In the genomic region with DNA sequence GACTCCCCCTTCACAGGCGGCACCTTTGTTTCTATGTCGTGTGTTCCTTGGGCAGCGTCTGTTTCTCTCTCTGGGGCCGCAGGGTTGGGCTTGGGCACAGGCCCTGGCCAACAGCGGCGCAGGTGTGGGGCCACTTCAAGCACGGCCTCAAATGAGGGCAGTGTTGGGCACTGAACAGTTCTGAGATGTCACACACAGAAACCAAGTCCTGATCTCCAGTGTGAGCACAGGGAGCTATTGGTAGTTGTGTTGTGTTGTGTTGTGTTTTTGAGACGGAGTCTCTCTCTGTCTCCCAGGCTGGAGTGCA, we compare ENCODE assay signal across 11 cellular contexts. TPM values are rescaled to one million over a fixed set of nuclear protein-coding genes. Genes with fewer than 3 reads are reported as not detected.
DNase-seq lines count a peak whose midpoint lies in the region; ATAC-seq and TF ChIP-seq lines count a peak whose summit lies in the region.
"Had no signal": no experiment of that assay in that cellular context is flagged by ENCODE, and none has a peak within 500 bp of the region (broad histone marks: within the 10 kb centered on the region; RNA-seq: fewer than 3 reads in every experiment).

No MANE protein-coding gene starts in this region.

- CTCF ChIA-PET in CD8-positive, alpha-beta memory T cell (lab: Charles Lee) = interaction anchor here (1.1 to 1.7 kb wide), 2 partner anchors 10 to 11 kb away, joined by 3 to 4 read pairs; no protein-coding TSS in a partner anchor
- CTCF ChIA-PET in RWPE1 (lab: Yijun Ruan, JAX) = no interaction called here

- H3K9me3 ChIP-seq in CD8-positive, alpha-beta memory T cell (ENCODE audit: low read length) = no peaks in the 10 kb centered on the region
- H3K9me3 ChIP-seq: MG63 had no signal

- peaks cover 83 to 95% (median 95%) of the 10 kb centered on the region in 3 donors for H3K4me1 Mint-ChIP-seq in CD8-positive, alpha-beta memory T cell

- ATAC-seq in left cardiac atrium (peak; percentile 57 to 58), HG02885 (IDR thresholded peaks at IDR 0.05; ENCODE audit: poor library complexity, unreplicated experiment) (no peak), HG02884 (IDR thresholded peaks at IDR 0.05; ENCODE audit: unreplicated experiment) (no peak)

- H3K27ac ChIP-seq in CD8-positive, alpha-beta memory T cell (ENCODE audit: low read depth, low read length) = peak overlapping the region; percentile 48
- H3K27ac ChIP-seq in RWPE1 = peak overlapping the region; percentile 11; the same call in 1 of the 2 replicates

- H3K4me1 ChIP-seq in CD8-positive, alpha-beta memory T cell (ENCODE audit: insufficient read depth, low read length) = peaks cover 99% of the 10 kb centered on the region

- peak overlapping the region; percentile 66 to 98 (median 78) for H3K27ac Mint-ChIP-seq in CD8-positive, alpha-beta memory T cell

- H3K36me3 ChIP-seq in CD8-positive, alpha-beta memory T cell (ENCODE audit: insufficient read depth, low read length) = no peaks in the 10 kb centered on the region

- H3K4me3 Mint-ChIP-seq in CD8-positive, alpha-beta memory T cell = peak overlapping the region in 3 of 7 donors; percentile 2 to 24 (median 15)

- H3K9me3 Mint-ChIP-seq in CD8-positive, alpha-beta memory T cell = no peaks in the 10 kb centered on the region

- TF ChIP-seq CTCF in RWPE1 (conservative IDR thresholded peaks at IDR 0.05; ENCODE audit: low read depth) = no peak

- intact Hi-C loops in left cardiac atrium (cut with DNase I) = no loop called here
- intact Hi-C loops in posterior vena cava (cut with DNase I) = no loop called here

- H3K27me3 ChIP-seq in CD8-positive, alpha-beta memory T cell (ENCODE audit: insufficient read depth, low read length, poor library complexity, severe bottlenecking) = no peaks in the 10 kb centered on the region
- H3K27me3 ChIP-seq: MG63 had no signal

- H3K36me3 Mint-ChIP-seq in CD8-positive, alpha-beta memory T cell = peaks cover 0 to 7% (median 4%) of the 10 kb centered on the region in 3 donors

- no peak overlapping the region for H3K4me3 ChIP-seq in CD8-positive, alpha-beta memory T cell (ENCODE audit: low read length)
- H3K4me3 ChIP-seq: lung, MG63 had no signal

- POLR2A ChIA-PET in CD8-positive, alpha-beta memory T cell (lab: Charles Lee) = interaction anchor here (1.0 kb wide), 3 partner anchors 12 to 43 kb away, joined by 3 to 13 read pairs (median 4); partner anchors contain the start of gene GATAD2A
- POLR2A ChIA-PET in RWPE1 (lab: Yijun Ruan, JAX; ENCODE audit: low non-redundant PET) = no interaction called here

- peaks cover 0 to under 1% of the 10 kb centered on the region in 2 donors for H3K27me3 Mint-ChIP-seq in CD8-positive, alpha-beta memory T cell

- no peak for DNase-seq in CD8-positive, alpha-beta memory T cell
- DNase-seq in RWPE1 (ENCODE audit: low spot score) = no peak
- no peak for DNase-seq in left cardiac atrium
- peak; percentile 73 for DNase-seq in posterior vena cava (ENCODE audit: low spot score)
- no peak for DNase-seq in NAMALWA (ENCODE audit: low spot score)
- DNase-seq: MG63, NCI-H2029, NCI-H526 treated with DMSO at 0.1 percent for 48 hours had no signal

RNA-seq across cellular contexts. Expression of gene GATAD2A, which starts 42.7 kb away (rescaled TPM):
- total RNA-seq in CD8-positive, alpha-beta memory T cell = 100 to 1,000 TPM; 176 to 182 TPM
- polyA plus RNA-seq in CD8-positive, alpha-beta memory T cell = 46.9 TPM
- total RNA-seq in left cardiac atrium (10 to 100 TPM; 34.2 to 62.3 TPM), posterior vena cava (10 to 100 TPM; 54.3 to 70.9 TPM)

Comparison
In these comparisons a context has a peak if more than half of its experiments do, and no peak if none do; other contexts are left out.
1. ATAC-seq: peak in left cardiac atrium (2 of 2); none in HG02885 (single experiment) and HG02884 (single experiment).